ENCODE assay signal across 13 cellular contexts in the genomic region with DNA sequence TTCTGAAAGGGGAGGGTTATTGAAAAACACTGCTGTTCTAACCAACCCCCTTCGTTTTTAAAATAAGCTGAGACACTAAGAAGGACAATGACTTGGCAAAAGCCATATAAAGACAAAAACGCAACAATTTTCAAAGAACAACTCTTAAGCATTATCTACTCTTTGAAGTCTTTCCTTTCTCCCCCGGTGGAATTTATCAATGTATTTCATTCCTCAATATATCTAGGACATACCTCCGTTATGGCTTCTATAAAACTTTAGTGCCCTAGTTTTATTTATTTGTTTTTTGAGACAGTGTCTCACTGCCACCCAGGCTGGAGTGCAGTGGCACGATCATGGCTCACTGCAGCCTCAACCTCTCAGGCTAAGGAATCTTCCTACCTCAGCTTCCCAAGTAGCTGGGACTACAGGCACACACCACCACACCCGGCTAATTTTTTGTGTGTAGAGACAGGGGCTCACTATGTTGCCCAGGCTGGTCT. TPM values are rescaled to one million over a fixed set of nuclear protein-coding genes. Genes with fewer than 3 reads are reported as not detected.
DNase-seq lines count a peak whose midpoint lies in the region; ATAC-seq and TF ChIP-seq lines count a peak whose summit lies in the region.
"Had no signal": no experiment of that assay in that cellular context is flagged by ENCODE, and none has a peak within 500 bp of the region (broad histone marks: within the 10 kb centered on the region; RNA-seq: fewer than 3 reads in every experiment).

No MANE protein-coding gene starts in this region.

- in situ Hi-C loops in KBM-7 (cut with MboI; ENCODE audit: low pct_unique_long_range_greater_than_20kb, low sequenced_read_pairs): no loop called here

- peaks cover 14% of the 10 kb centered on the region for H3K36me3 Mint-ChIP-seq in T-helper 1 cell treated with Interleukin-12 subunit alpha and Interleukin-12 subunit beta and Interleukin-4 antibody, amounts not matched to agents 30 μg/mL and 1 μg/mL, for 36 hours (ENCODE audit: low read depth)
- peaks cover 23% of the 10 kb centered on the region for H3K36me3 Mint-ChIP-seq in activated naive CD8-positive, alpha-beta T cell treated with anti-CD3 and anti-CD28 coated beads, Interleukin-2, amount 10 ng/mL, durations not matched to agents 7 days and 5 days
- H3K36me3 Mint-ChIP-seq in nephron progenitor cell (ENCODE audit: low read depth): peaks cover 27% of the 10 kb centered on the region

- H3K4me3 Mint-ChIP-seq in T-helper 1 cell treated with Interleukin-12 subunit alpha and Interleukin-12 subunit beta and Interleukin-4 antibody, amounts not matched to agents 30 μg/mL and 1 μg/mL, for 36 hours: peak overlapping the region; percentile 67
- H3K4me3 Mint-ChIP-seq in activated naive CD8-positive, alpha-beta T cell treated with anti-CD3 and anti-CD28 coated beads, Interleukin-2, amount 10 ng/mL, durations not matched to agents 7 days and 5 days: peak overlapping the region; percentile 64
- H3K4me3 Mint-ChIP-seq in nephron progenitor cell: peak overlapping the region; percentile 51

- H3K27me3 Mint-ChIP-seq in T-helper 1 cell treated with Interleukin-12 subunit alpha and Interleukin-12 subunit beta and Interleukin-4 antibody, amounts not matched to agents 30 μg/mL and 1 μg/mL, for 36 hours (ENCODE audit: low read depth): no peaks in the 10 kb centered on the region
- no peaks in the 10 kb centered on the region for H3K27me3 Mint-ChIP-seq in activated naive CD8-positive, alpha-beta T cell treated with anti-CD3 and anti-CD28 coated beads, Interleukin-2, amount 10 ng/mL, durations not matched to agents 7 days and 5 days
- H3K27me3 Mint-ChIP-seq in nephron progenitor cell (ENCODE audit: low read depth, poor library complexity): peaks cover 5% of the 10 kb centered on the region

- no peaks in the 10 kb centered on the region for H3K9me3 Mint-ChIP-seq in T-helper 1 cell treated with Interleukin-12 subunit alpha and Interleukin-12 subunit beta and Interleukin-4 antibody, amounts not matched to agents 30 μg/mL and 1 μg/mL, for 36 hours
- H3K9me3 Mint-ChIP-seq in activated naive CD8-positive, alpha-beta T cell treated with anti-CD3 and anti-CD28 coated beads, Interleukin-2, amount 10 ng/mL, durations not matched to agents 7 days and 5 days: no peaks in the 10 kb centered on the region
- H3K9me3 Mint-ChIP-seq in nephron progenitor cell: no peaks in the 10 kb centered on the region

- peaks cover 40% of the 10 kb centered on the region for H3K4me1 Mint-ChIP-seq in T-helper 1 cell treated with Interleukin-12 subunit alpha and Interleukin-12 subunit beta and Interleukin-4 antibody, amounts not matched to agents 30 μg/mL and 1 μg/mL, for 36 hours (ENCODE audit: low read depth)
- peaks cover 46% of the 10 kb centered on the region for H3K4me1 Mint-ChIP-seq in activated naive CD8-positive, alpha-beta T cell treated with anti-CD3 and anti-CD28 coated beads, Interleukin-2, amount 10 ng/mL, durations not matched to agents 7 days and 5 days
- peaks cover 6% of the 10 kb centered on the region for H3K4me1 Mint-ChIP-seq in nephron progenitor cell

- peak overlapping the region; percentile 43 for H3K27ac Mint-ChIP-seq in T-helper 1 cell treated with Interleukin-12 subunit alpha and Interleukin-12 subunit beta and Interleukin-4 antibody, amounts not matched to agents 30 μg/mL and 1 μg/mL, for 36 hours
- no peak overlapping the region for H3K27ac Mint-ChIP-seq in activated naive CD8-positive, alpha-beta T cell treated with anti-CD3 and anti-CD28 coated beads, Interleukin-2, amount 10 ng/mL, durations not matched to agents 7 days and 5 days
- peak overlapping the region; percentile 33 for H3K27ac Mint-ChIP-seq in nephron progenitor cell

- POLR2A ChIA-PET in activated naive CD8-positive, alpha-beta T cell treated with anti-CD3 and anti-CD28 coated beads, Interleukin-2, amount 10 ng/mL, durations not matched to agents 7 days and 5 days (lab: Charles Lee): no interaction called here

- no peak for TF ChIP-seq CTCF in nephron progenitor cell (IDR thresholded peaks at IDR 0.05)

- no peak for DNase-seq in T-helper 1 cell
- DNase-seq in KBM-7: peak; percentile 27
- no peak for DNase-seq in activated naive CD8-positive, alpha-beta T cell treated with anti-CD3 and anti-CD28 coated beads, Interleukin-2, amount 10 ng/mL, durations not matched to agents 7 days and 5 days
- no peak for DNase-seq in nephron progenitor cell
- DNase-seq in NCI-H146 treated with DMSO at 0.1 percent for 48 hours (lab: John Stamatoyannopoulos, UW; ENCODE audit: unreplicated experiment): no peak
- DNase-seq in OCI-M2 (lab: John Stamatoyannopoulos, UW; ENCODE audit: unreplicated experiment): no peak
- no peak for DNase-seq in islet precursor cell
- DNase-seq: activated CD4-positive, alpha-beta T cell treated with anti-CD3 and anti-CD28 coated beads for 4 hours; H7; lower lobe of right lung; NCI-H1436 treated with DMSO at 0.1 percent for 48 hours; Peyer's patch had no signal

- no peak for ATAC-seq in activated naive CD8-positive, alpha-beta T cell treated with anti-CD3 and anti-CD28 coated beads, Interleukin-2, amount 10 ng/mL, durations not matched to agents 7 days and 5 days (ENCODE audit: low read depth)
- ATAC-seq: lower lobe of right lung had no signal

RNA-seq across cellular contexts. Expression of a gene that starts 3.2 kb away (rescaled TPM):
- 100 to 1,000 TPM; 158 to 170 TPM for total RNA-seq in activated naive CD8-positive, alpha-beta T cell treated with anti-CD3 and anti-CD28 coated beads, Interleukin-2, amount 10 ng/mL, durations not matched to agents 7 days and 5 days
